In the genomic region with DNA sequence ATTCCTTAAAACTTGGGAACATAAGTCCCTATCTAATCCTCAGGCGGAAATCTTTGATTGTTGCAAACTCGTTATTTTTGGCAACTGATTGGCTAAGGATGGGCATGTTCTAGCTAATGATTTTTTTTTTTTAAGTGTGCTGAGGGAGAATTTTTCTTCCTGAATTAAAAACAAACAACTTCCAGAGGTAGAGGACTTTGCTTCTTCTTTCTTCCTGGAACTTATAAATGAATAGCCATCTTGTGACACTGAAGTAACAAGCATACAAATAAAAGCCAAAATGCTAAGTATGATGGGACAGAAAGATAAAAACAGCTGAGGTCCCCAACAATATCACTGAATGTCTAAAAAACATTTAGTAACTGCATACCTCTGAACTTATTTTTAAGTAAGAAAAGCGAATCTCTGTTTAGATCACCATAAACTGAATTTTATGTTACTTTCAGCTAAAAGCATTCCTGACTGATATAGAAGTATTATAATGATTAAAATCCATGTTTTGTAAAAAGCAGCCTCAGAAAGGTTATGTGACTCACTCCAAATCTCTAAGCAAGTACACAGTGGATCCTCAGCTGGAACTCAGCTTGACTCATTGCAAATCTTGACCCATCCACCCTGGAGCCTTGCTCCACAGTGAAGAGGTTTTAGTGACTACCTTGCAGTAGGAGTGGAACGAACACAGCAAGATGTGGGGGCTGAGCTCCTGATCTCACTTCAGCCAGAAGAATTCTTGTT, we compare ENCODE assay signal across 21 cellular contexts.
DNase-seq lines count a peak whose midpoint lies in the region; ATAC-seq and TF ChIP-seq lines count a peak whose summit lies in the region.
"Had no signal": no experiment of that assay in that cellular context is flagged by ENCODE, and none has a peak within 500 bp of the region (broad histone marks: within the 10 kb centered on the region; RNA-seq: fewer than 3 reads in every experiment).

No MANE protein-coding gene starts in this region.

- peak; percentile 82 for DNase-seq in ELR (ENCODE audit: low read depth)
- DNase-seq in fibroblast of mammary gland (ENCODE audit: low read depth) = peak; percentile 79
- DNase-seq in skeletal muscle cell (ENCODE audit: low read depth) = peak; percentile 72
- no peak for DNase-seq in NCI-H2081 (lab: John Stamatoyannopoulos, UW)
- DNase-seq in H9 = no peak
- DNase-seq in Calu3 = no peak
- DNase-seq: activated CD4-positive, alpha-beta T cell treated with anti-CD3 and anti-CD28 coated beads for 36 hours; activated naive CD8-positive, alpha-beta T cell treated with anti-CD3 and anti-CD28 coated beads, Interleukin-2, amount 10 ng/mL, durations not matched to agents 7 days and 5 days; activated T-cell treated with anti-CD3 and anti-CD28 coated beads for 4 hours; DND-41; dorsolateral prefrontal cortex; MM.1S; NCI-H82; RPMI8226; stomach had no signal

- H3K36me3 Mint-ChIP-seq in H9 (ENCODE audit: insufficient read depth in 1 of 3, low read depth in 3 of 3) (no peaks in the 10 kb centered on the region), Calu3 (ENCODE audit: insufficient read depth, unreplicated experiment) (no peaks in the 10 kb centered on the region)
- H3K36me3 Mint-ChIP-seq: activated naive CD8-positive, alpha-beta T cell treated with anti-CD3 and anti-CD28 coated beads, Interleukin-2, amount 10 ng/mL, durations not matched to agents 7 days and 5 days; mesothelial cell of epicardium had no signal

- no peak overlapping the region for H4K91ac ChIP-seq in H9 (ENCODE audit: insufficient read length, low read depth, low read length)

- no peak overlapping the region for H3K14ac ChIP-seq in H9 (ENCODE audit: insufficient read depth, low read length)

- H3K4me3 Mint-ChIP-seq in H9 = no peak overlapping the region
- H3K4me3 Mint-ChIP-seq in Calu3 (ENCODE audit: low read depth, unreplicated experiment) = no peak overlapping the region
- H3K4me3 Mint-ChIP-seq: activated CD4-positive, alpha-beta T cell treated with anti-CD3 and anti-CD28 coated beads for 36 hours; activated naive CD8-positive, alpha-beta T cell treated with anti-CD3 and anti-CD28 coated beads, Interleukin-2, amount 10 ng/mL, durations not matched to agents 7 days and 5 days; mesothelial cell of epicardium; T-helper 1 cell treated with Interleukin-12 subunit alpha and Interleukin-12 subunit beta and Interleukin-4 antibody, amounts not matched to agents 30 μg/mL and 1 μg/mL, for 36 hours had no signal

- H2BK12ac ChIP-seq in H9 (ENCODE audit: insufficient read length, low read depth, low read length) = no peak overlapping the region

- no peak overlapping the region for H4K8ac ChIP-seq in H9 (replicated peaks; ENCODE audit: insufficient read length, low read depth, low read length)

- no peak for TF ChIP-seq POLR2A in gastroesophageal sphincter (IDR thresholded peaks at IDR 0.05)

- no peak overlapping the region for H2BK15ac ChIP-seq in H9 (ENCODE audit: low read depth, low read length)

- no peak overlapping the region for H3K4me2 ChIP-seq in H9 (ENCODE audit: insufficient read depth, insufficient read length, low read length)
- H3K4me2 ChIP-seq: smooth muscle cell had no signal

- H2BK5ac ChIP-seq in H9 (ENCODE audit: insufficient read length, low read length) = no peak overlapping the region

- H3K56ac ChIP-seq in H9 (ENCODE audit: insufficient read length, low read depth, low read length) = no peak overlapping the region

- CTCF ChIA-PET in Calu3 (lab: Charles Lee) = no interaction called here

- no peak for TF ChIP-seq CTCF in fibroblast of mammary gland (conservative IDR thresholded peaks at IDR 0.05; ENCODE audit: control insufficient read depth, insufficient read depth, low read depth, low read length)
- no peak for TF ChIP-seq CTCF in H9 (conservative IDR thresholded peaks at IDR 0.05)
- no peak for TF ChIP-seq CTCF in Calu3 (IDR thresholded peaks at IDR 0.05; ENCODE audit: unreplicated experiment)
- TF ChIP-seq CTCF in gastroesophageal sphincter (IDR thresholded peaks at IDR 0.05) = no peak

- no peaks in the 10 kb centered on the region for H3K23me2 ChIP-seq in H9 (ENCODE audit: insufficient read length, low read depth, low read length, poor library complexity, severe bottlenecking)

- H3K18ac ChIP-seq in H9 (ENCODE audit: insufficient read length, low read depth, low read length) = no peak overlapping the region

- WGBS in H9 (ENCODE audit: extremely low coverage, insufficient read length, low lambda C conversion rate) = no CpG with 5 or more reads among the region's 4 CpGs
- 70 to 84% methylated on average over 4 of the region's 4 CpGs for WGBS in gastroesophageal sphincter (ENCODE audit: low coverage in 1 of 2), 2 donors

- no peak overlapping the region for H3K23ac ChIP-seq in H9 (ENCODE audit: insufficient read length, low read depth, low read length)

- H3K9me3 ChIP-seq in H9 (ENCODE audit: control insufficient read depth, low read depth, low read length) (no peaks in the 10 kb centered on the region), gastroesophageal sphincter (no peaks in the 10 kb centered on the region)
- H3K9me3 ChIP-seq: stomach had no signal

- no peak overlapping the region for H3T11ph ChIP-seq in H9 (ENCODE audit: low read length)

- TF ChIP-seq EP300 in gastroesophageal sphincter (IDR thresholded peaks at IDR 0.05) = no peak

- H2AFZ ChIP-seq in H9 (ENCODE audit: low read length) = no peak overlapping the region

- no peak overlapping the region for H2BK20ac ChIP-seq in H9 (ENCODE audit: low read depth, low read length, poor library complexity, severe bottlenecking)

- H2BK120ac ChIP-seq in H9 (ENCODE audit: low read depth, low read length, poor library complexity, severe bottlenecking) = no peak overlapping the region

- H4K5ac ChIP-seq in H9 (ENCODE audit: insufficient read length, low read depth, low read length) = no peak overlapping the region

- no peaks in the 10 kb centered on the region for H3K79me2 ChIP-seq in H9 (ENCODE audit: insufficient read depth, low read length)

- no peak overlapping the region for H2AK5ac ChIP-seq in H9 (ENCODE audit: insufficient read length, low read length)

- H3K9me3 Mint-ChIP-seq in H9 (no peaks in the 10 kb centered on the region), Calu3 (ENCODE audit: low read depth, unreplicated experiment) (no peaks in the 10 kb centered on the region)
- H3K9me3 Mint-ChIP-seq: activated naive CD8-positive, alpha-beta T cell treated with anti-CD3 and anti-CD28 coated beads, Interleukin-2, amount 10 ng/mL, durations not matched to agents 7 days and 5 days; T-helper 1 cell treated with Interleukin-12 subunit alpha and Interleukin-12 subunit beta and Interleukin-4 antibody, amounts not matched to agents 30 μg/mL and 1 μg/mL, for 36 hours had no signal

- H3K27ac ChIP-seq in H9 (ENCODE audit: insufficient read length, low read depth, low read length) = no peak overlapping the region
- no peak overlapping the region for H3K27ac ChIP-seq in gastroesophageal sphincter
- H3K27ac ChIP-seq: C4-2B, dorsolateral prefrontal cortex, stomach had no signal

- H3K4me1 ChIP-seq in H9 (ENCODE audit: insufficient read depth, low read length) = peaks cover 4% of the 10 kb centered on the region; the same call in 1 of the 2 replicates
- no peaks in the 10 kb centered on the region for H3K4me1 ChIP-seq in gastroesophageal sphincter
- H3K4me1 ChIP-seq: stomach had no signal

- H3K79me1 ChIP-seq in H9 (ENCODE audit: insufficient read depth, low read depth, low read length, poor library complexity, severe bottlenecking) = no peaks in the 10 kb centered on the region

- no peaks in the 10 kb centered on the region for H3K36me3 ChIP-seq in gastroesophageal sphincter
- H3K36me3 ChIP-seq: stomach had no signal

- no peak overlapping the region for H3K4ac ChIP-seq in H9 (ENCODE audit: low read depth, low read length)

- H3K27me3 Mint-ChIP-seq in H9 (ENCODE audit: low read depth) = no peaks in the 10 kb centered on the region
- H3K27me3 Mint-ChIP-seq in Calu3 (ENCODE audit: unreplicated experiment) = peaks cover 96% of the 10 kb centered on the region

- intact Hi-C loops in Calu3 (cut with micrococcal nuclease; ENCODE audit: unreplicated experiment) = no loop called here

- no peak overlapping the region for H3K27ac Mint-ChIP-seq in H9
- H3K27ac Mint-ChIP-seq in Calu3 (ENCODE audit: unreplicated experiment) = no peak overlapping the region
- H3K27ac Mint-ChIP-seq: activated CD4-positive, alpha-beta T cell treated with anti-CD3 and anti-CD28 coated beads for 36 hours; activated naive CD8-positive, alpha-beta T cell treated with anti-CD3 and anti-CD28 coated beads, Interleukin-2, amount 10 ng/mL, durations not matched to agents 7 days and 5 days; mesothelial cell of epicardium; T-helper 1 cell treated with Interleukin-12 subunit alpha and Interleukin-12 subunit beta and Interleukin-4 antibody, amounts not matched to agents 30 μg/mL and 1 μg/mL, for 36 hours had no signal

- H3K4me3 ChIP-seq in fibroblast of mammary gland (ENCODE audit: control insufficient read depth, low read depth, low read length) (no peak overlapping the region), skeletal muscle cell (ENCODE audit: low read depth, low read length) (no peak overlapping the region), gastroesophageal sphincter (no peak overlapping the region)
- H3K4me3 ChIP-seq: dorsolateral prefrontal cortex, smooth muscle cell, stomach had no signal

- H3K9ac ChIP-seq in H9 (ENCODE audit: extremely low read depth, insufficient read length, low read length) = no peak overlapping the region

- peak; percentile 50 for ATAC-seq in SK-N-SH treated with all-trans-retinoic acid at 6 μM for 48 hours
- ATAC-seq in gastroesophageal sphincter = no peak
- ATAC-seq: activated CD4-positive, alpha-beta T cell treated with anti-CD3 and anti-CD28 coated beads for 36 hours had no signal

- no peaks in the 10 kb centered on the region for H4K20me1 ChIP-seq in H9 (ENCODE audit: control insufficient read depth, insufficient read depth, insufficient read length)

- H3K4me1 Mint-ChIP-seq in H9 (peaks cover 0 to 5% of the 10 kb centered on the region in 2 experiments; a peak in 3 of 4 replicates), Calu3 (ENCODE audit: low read depth, unreplicated experiment) (no peaks in the 10 kb centered on the region)
- H3K4me1 Mint-ChIP-seq: activated CD4-positive, alpha-beta T cell treated with anti-CD3 and anti-CD28 coated beads for 36 hours; activated naive CD8-positive, alpha-beta T cell treated with anti-CD3 and anti-CD28 coated beads, Interleukin-2, amount 10 ng/mL, durations not matched to agents 7 days and 5 days had no signal

- H3K27me3 ChIP-seq in H9 (ENCODE audit: insufficient read depth, low read length) (no peaks in the 10 kb centered on the region), gastroesophageal sphincter (no peaks in the 10 kb centered on the region)
- H3K27me3 ChIP-seq: stomach had no signal

- BruUV-seq in Calu3 (replicated peaks; lab: Mats Ljungman, UMichigan) = no TSS peak

Comparison
In these comparisons a context has a peak if more than half of its experiments do, and no peak if none do; other contexts are left out.
1. DNase-seq: peak in ELR (single experiment), fibroblast of mammary gland (single experiment) and skeletal muscle cell (single experiment); none in NCI-H2081 (0 of 2), H9 (single experiment) and Calu3 (single experiment).